ENCODE assay signal across 10 cellular contexts in the genomic region with DNA sequence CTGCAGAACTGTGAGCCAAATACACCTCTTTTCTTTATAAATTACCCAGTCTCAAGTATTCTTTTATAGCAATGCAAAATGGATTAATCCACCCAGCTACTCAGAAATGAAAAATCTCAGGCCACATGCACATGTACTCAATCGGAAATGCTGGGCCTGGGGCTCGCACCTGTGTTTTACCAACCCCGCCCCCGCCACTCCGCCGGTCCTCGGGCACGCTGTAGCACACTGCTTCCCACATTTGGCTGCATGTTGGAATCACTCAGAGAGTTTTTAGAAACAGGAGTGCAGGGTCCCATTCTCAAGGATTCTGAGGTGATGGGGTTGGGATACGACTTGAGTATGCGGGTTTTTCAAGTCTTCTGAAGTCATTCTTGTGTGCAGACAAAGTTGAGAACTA.
"Had no signal": no experiment of that assay in that cellular context is flagged by ENCODE, and none has a peak within 500 bp of the region (broad histone marks: within the 10 kb centered on the region; RNA-seq: fewer than 3 reads in every experiment).

No MANE protein-coding gene starts in this region.

- H3K9me3 ChIP-seq: HAP-1 had no signal

- FAIRE-seq: H54 had no signal

- H3K4me1 ChIP-seq: HAP-1 had no signal

- H3K27ac ChIP-seq: GM23248 had no signal

- ATAC-seq: GM23338, HCT116 had no signal

- H3K4me3 Mint-ChIP-seq: GM23338, HFFc6 had no signal

- H3K4me3 ChIP-seq: GM23248, GM23338, HAP-1 had no signal

- H3K4me2 ChIP-seq: GM23338 had no signal

- H3K36me3 ChIP-seq: HAP-1 had no signal

- DNase-seq: GM23248, GOT3, H7, H9, HCEC 1CT, HFFc6 had no signal

- H3K9me3 Mint-ChIP-seq: GM23338, H9, HFFc6 had no signal

- H2AFZ ChIP-seq: GM23248, GM23338 had no signal

- H3K9ac ChIP-seq: GM23248 had no signal

- H3K27ac Mint-ChIP-seq: GM23338, HFFc6 had no signal
